In the genomic region with DNA sequence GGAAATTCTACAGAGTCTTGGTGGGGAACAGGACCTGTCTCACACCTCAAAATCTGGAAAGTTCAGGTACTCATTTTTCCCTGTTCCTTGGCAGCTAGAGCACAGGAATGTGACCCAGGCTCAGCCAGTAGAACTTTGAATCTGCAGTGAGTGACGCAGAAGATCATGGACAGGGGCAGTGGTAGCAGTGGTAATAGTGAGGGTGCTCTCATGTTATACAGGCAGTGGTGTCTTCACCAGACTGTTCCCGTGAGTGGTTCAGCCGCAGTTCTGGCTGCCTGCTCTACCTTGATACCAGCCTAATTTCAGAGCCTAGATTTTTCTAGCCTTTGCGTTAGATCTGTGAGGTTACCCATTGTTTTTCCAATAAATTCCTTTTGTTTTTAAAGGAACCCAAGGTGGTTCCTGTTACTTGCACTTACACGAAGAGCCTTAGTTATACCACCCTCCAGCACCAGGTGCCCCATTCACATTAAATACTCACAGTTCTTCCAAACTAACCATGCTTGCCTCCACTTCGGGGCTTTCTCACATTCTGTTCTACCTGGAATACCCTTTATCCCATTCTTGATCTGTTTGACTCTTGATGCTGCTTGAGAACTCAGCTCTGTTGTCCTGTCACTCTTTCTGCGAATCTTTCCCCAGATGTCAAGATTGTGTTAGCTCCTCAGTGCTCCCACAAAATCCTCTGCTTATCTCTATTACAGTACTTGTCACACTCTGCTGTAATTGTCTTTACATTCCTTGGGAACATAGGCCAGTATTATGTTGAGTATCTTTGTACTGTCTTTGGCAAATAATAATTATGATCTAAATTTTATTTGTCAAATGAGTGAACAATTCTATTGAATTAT, we compare ENCODE assay signal across 1 cellular context.
TF ChIP-seq lines count a peak whose summit lies in the region.

No MANE protein-coding gene starts in this region.

TF ChIP-seq in SK-N-SH, 30 proteins besides CTCF, POLR2A, EP300 and RAD21 (continued from another document):
- TF ChIP-seq, protein P1, sequence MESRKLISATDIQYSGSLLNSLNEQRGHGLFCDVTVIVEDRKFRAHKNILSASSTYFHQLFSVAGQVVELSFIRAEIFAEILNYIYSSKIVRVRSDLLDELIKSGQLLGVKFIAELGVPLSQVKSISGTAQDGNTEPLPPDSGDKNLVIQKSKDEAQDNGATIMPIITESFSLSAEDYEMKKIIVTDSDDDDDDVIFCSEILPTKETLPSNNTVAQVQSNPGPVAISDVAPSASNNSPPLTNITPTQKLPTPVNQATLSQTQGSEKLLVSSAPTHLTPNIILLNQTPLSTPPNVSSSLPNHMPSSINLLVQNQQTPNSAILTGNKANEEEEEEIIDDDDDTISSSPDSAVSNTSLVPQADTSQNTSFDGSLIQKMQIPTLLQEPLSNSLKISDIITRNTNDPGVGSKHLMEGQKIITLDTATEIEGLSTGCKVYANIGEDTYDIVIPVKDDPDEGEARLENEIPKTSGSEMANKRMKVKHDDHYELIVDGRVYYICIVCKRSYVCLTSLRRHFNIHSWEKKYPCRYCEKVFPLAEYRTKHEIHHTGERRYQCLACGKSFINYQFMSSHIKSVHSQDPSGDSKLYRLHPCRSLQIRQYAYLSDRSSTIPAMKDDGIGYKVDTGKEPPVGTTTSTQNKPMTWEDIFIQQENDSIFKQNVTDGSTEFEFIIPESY (IDR thresholded peaks at IDR 0.05; ENCODE audit: borderline replicate concordance, low read depth), result no peak
- TF ChIP-seq RCOR1 (IDR thresholded peaks at IDR 0.05; ENCODE audit: low read length), result no peak
- no peak for TF ChIP-seq TEAD4 (IDR thresholded peaks at IDR 0.05; ENCODE audit: borderline replicate concordance, insufficient read depth)
- TF ChIP-seq, protein P2, sequence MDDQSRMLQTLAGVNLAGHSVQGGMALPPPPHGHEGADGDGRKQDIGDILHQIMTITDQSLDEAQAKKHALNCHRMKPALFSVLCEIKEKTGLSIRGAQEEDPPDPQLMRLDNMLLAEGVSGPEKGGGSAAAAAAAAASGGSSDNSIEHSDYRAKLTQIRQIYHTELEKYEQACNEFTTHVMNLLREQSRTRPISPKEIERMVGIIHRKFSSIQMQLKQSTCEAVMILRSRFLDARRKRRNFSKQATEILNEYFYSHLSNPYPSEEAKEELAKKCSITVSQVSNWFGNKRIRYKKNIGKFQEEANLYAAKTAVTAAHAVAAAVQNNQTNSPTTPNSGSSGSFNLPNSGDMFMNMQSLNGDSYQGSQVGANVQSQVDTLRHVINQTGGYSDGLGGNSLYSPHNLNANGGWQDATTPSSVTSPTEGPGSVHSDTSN (IDR thresholded peaks at IDR 0.05), result no peak
- TF ChIP-seq, protein P3, sequence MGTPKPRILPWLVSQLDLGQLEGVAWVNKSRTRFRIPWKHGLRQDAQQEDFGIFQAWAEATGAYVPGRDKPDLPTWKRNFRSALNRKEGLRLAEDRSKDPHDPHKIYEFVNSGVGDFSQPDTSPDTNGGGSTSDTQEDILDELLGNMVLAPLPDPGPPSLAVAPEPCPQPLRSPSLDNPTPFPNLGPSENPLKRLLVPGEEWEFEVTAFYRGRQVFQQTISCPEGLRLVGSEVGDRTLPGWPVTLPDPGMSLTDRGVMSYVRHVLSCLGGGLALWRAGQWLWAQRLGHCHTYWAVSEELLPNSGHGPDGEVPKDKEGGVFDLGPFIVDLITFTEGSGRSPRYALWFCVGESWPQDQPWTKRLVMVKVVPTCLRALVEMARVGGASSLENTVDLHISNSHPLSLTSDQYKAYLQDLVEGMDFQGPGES (IDR thresholded peaks at IDR 0.05; ENCODE audit: low read depth, low read length), result no peak
- TF ChIP-seq, protein P4, sequence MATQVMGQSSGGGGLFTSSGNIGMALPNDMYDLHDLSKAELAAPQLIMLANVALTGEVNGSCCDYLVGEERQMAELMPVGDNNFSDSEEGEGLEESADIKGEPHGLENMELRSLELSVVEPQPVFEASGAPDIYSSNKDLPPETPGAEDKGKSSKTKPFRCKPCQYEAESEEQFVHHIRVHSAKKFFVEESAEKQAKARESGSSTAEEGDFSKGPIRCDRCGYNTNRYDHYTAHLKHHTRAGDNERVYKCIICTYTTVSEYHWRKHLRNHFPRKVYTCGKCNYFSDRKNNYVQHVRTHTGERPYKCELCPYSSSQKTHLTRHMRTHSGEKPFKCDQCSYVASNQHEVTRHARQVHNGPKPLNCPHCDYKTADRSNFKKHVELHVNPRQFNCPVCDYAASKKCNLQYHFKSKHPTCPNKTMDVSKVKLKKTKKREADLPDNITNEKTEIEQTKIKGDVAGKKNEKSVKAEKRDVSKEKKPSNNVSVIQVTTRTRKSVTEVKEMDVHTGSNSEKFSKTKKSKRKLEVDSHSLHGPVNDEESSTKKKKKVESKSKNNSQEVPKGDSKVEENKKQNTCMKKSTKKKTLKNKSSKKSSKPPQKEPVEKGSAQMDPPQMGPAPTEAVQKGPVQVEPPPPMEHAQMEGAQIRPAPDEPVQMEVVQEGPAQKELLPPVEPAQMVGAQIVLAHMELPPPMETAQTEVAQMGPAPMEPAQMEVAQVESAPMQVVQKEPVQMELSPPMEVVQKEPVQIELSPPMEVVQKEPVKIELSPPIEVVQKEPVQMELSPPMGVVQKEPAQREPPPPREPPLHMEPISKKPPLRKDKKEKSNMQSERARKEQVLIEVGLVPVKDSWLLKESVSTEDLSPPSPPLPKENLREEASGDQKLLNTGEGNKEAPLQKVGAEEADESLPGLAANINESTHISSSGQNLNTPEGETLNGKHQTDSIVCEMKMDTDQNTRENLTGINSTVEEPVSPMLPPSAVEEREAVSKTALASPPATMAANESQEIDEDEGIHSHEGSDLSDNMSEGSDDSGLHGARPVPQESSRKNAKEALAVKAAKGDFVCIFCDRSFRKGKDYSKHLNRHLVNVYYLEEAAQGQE (IDR thresholded peaks at IDR 0.05; ENCODE audit: low read depth, low read length), result no peak
- TF ChIP-seq, protein P5, sequence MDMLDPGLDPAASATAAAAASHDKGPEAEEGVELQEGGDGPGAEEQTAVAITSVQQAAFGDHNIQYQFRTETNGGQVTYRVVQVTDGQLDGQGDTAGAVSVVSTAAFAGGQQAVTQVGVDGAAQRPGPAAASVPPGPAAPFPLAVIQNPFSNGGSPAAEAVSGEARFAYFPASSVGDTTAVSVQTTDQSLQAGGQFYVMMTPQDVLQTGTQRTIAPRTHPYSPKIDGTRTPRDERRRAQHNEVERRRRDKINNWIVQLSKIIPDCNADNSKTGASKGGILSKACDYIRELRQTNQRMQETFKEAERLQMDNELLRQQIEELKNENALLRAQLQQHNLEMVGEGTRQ (IDR thresholded peaks at IDR 0.05; ENCODE audit: borderline replicate concordance, low read depth, low read length), result no peak
- no peak for TF ChIP-seq FOSL2 (IDR thresholded peaks at IDR 0.05; ENCODE audit: borderline replicate concordance, low read depth)
- no peak for TF ChIP-seq YY1 (IDR thresholded peaks at IDR 0.05; ENCODE audit: low read depth)
- TF ChIP-seq GATA2 (CRISPR knock-in tag; IDR thresholded peaks at IDR 0.05), result no peak
- TF ChIP-seq MXI1 (IDR thresholded peaks at IDR 0.05; ENCODE audit: low read depth, low read length), result no peak
- TF ChIP-seq JUND (IDR thresholded peaks at IDR 0.05), result no peak
- TF ChIP-seq RXRA (IDR thresholded peaks at IDR 0.05; ENCODE audit: borderline replicate concordance, low read depth), result no peak
- TF ChIP-seq NRF1 (IDR thresholded peaks at IDR 0.05; ENCODE audit: low read depth, low read length), result no peak
- no peak for TF ChIP-seq FOXM1 (IDR thresholded peaks at IDR 0.05; ENCODE audit: low read depth)
